ENCODE assay signal across 10 cellular contexts in the genomic region with DNA sequence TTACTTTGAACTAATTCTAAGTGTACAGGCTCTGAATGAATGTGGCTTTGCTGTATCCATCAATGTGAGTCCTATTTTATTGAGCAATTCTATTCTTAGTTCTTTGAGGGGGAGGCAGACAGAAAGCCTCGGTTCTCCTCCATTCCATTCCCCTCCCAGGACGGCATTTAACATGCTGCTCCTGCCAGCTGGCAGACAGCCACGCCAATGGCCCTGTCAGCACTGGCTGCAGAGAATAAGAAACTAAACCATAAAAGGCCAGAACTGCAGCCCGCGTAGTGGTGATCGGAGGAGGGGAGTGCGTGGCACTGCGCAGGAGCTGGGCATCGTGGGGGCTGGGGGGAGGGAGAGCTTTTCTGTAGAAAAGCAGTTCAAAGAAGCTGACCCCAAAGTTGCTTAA.
DNase-seq lines count a peak whose midpoint lies in the region.
"Had no signal": no experiment of that assay in that cellular context is flagged by ENCODE, and none has a peak within 500 bp of the region (broad histone marks: within the 10 kb centered on the region; RNA-seq: fewer than 3 reads in every experiment).

No MANE protein-coding gene starts in this region.

- H3K36me3 Mint-ChIP-seq in activated CD4-positive, alpha-beta T cell treated with anti-CD3 and anti-CD28 coated beads, Interleukin-2, amount 10 ng/mL, durations not matched to agents 24 days and 14 days (ENCODE audit: low read depth) = no peaks in the 10 kb centered on the region

- H3K27ac ChIP-seq in subcutaneous abdominal adipose tissue (ENCODE audit: low read depth, low read length) = peak overlapping the region; percentile 75

- peaks cover 9% of the 10 kb centered on the region for H3K9me3 Mint-ChIP-seq in activated CD4-positive, alpha-beta T cell treated with anti-CD3 and anti-CD28 coated beads, Interleukin-2, amount 10 ng/mL, durations not matched to agents 24 days and 14 days

- peak; percentile 69 for DNase-seq in MG63
- peak; percentile 10 for DNase-seq in cerebellar cortex (ENCODE audit: low spot score)
- peak; percentile 88 for DNase-seq in left kidney (ENCODE audit: low read depth, low spot score)
- DNase-seq in activated T-cell treated with anti-CD3 and anti-CD28 coated beads, Interleukin-2, amount 50 U/mL, for 1 hour = no peak
- DNase-seq in NOMO-1 (lab: John Stamatoyannopoulos, UW; ENCODE audit: unreplicated experiment in 2 of 2) = no peak
- DNase-seq in activated naive CD4-positive, alpha-beta T cell treated with Interleukin-2 at 50 U/mL for 16 hours = no peak
- DNase-seq in activated CD4-positive, alpha-beta T cell treated with anti-CD3 and anti-CD28 coated beads, Interleukin-2, amount 10 ng/mL, durations not matched to agents 24 days and 14 days = no peak
- DNase-seq: H9; naive thymus-derived CD4-positive, alpha-beta T cell had no signal

- H3K9me3 ChIP-seq in MG63 (no peaks in the 10 kb centered on the region; the same call in 1 of the 2 replicates), subcutaneous abdominal adipose tissue (ENCODE audit: control insufficient read depth in 5 of 5, low read length in 5 of 5) (peaks cover 0 to 3% (median 0%) of the 10 kb centered on the region in 5 donors)

- no peak overlapping the region for H3K4me3 Mint-ChIP-seq in activated CD4-positive, alpha-beta T cell treated with anti-CD3 and anti-CD28 coated beads, Interleukin-2, amount 10 ng/mL, durations not matched to agents 24 days and 14 days
- H3K4me3 Mint-ChIP-seq: H9; naive thymus-derived CD4-positive, alpha-beta T cell had no signal

- H3K27me3 ChIP-seq in MG63 = no peaks in the 10 kb centered on the region
- H3K27me3 ChIP-seq in subcutaneous abdominal adipose tissue (ENCODE audit: control insufficient read depth in 5 of 5, insufficient read depth in 4 of 5, low read length in 5 of 5) = no peaks in the 10 kb centered on the region

- intact Hi-C loops in activated CD4-positive, alpha-beta T cell treated with anti-CD3 and anti-CD28 coated beads, Interleukin-2, amount 10 ng/mL, durations not matched to agents 24 days and 14 days (cut with micrococcal nuclease) = no loop called here

- H3K9ac ChIP-seq in subcutaneous abdominal adipose tissue (ENCODE audit: low read length in 5 of 5) = no peak overlapping the region

- H3K36me3 ChIP-seq in MG63 (peaks cover 14% of the 10 kb centered on the region), subcutaneous abdominal adipose tissue (ENCODE audit: control insufficient read depth in 5 of 5, insufficient read depth in 5 of 5, low read length in 5 of 5) (peaks cover 6 to 37% (median 30%) of the 10 kb centered on the region in 5 donors)

- H3K27ac Mint-ChIP-seq in activated CD4-positive, alpha-beta T cell treated with anti-CD3 and anti-CD28 coated beads, Interleukin-2, amount 10 ng/mL, durations not matched to agents 24 days and 14 days = no peak overlapping the region
- H3K27ac Mint-ChIP-seq: H9; naive thymus-derived CD4-positive, alpha-beta T cell had no signal

- H3K4me1 ChIP-seq in subcutaneous abdominal adipose tissue (ENCODE audit: control insufficient read depth in 5 of 5, insufficient read depth in 5 of 5, low read length in 5 of 5) = peaks cover 41 to 74% (median 64%) of the 10 kb centered on the region in 5 donors

- H3K27me3 Mint-ChIP-seq in activated CD4-positive, alpha-beta T cell treated with anti-CD3 and anti-CD28 coated beads, Interleukin-2, amount 10 ng/mL, durations not matched to agents 24 days and 14 days = peaks cover 10% of the 10 kb centered on the region

- H3K4me3 ChIP-seq in MG63 (no peak overlapping the region), subcutaneous abdominal adipose tissue (ENCODE audit: low read depth in 1 of 5, low read length in 5 of 5) (no peak overlapping the region)

- no peaks in the 10 kb centered on the region for H3K4me1 Mint-ChIP-seq in activated CD4-positive, alpha-beta T cell treated with anti-CD3 and anti-CD28 coated beads, Interleukin-2, amount 10 ng/mL, durations not matched to agents 24 days and 14 days
- H3K4me1 Mint-ChIP-seq: H9; naive thymus-derived CD4-positive, alpha-beta T cell had no signal

Comparison
In these comparisons a context has a peak if more than half of its experiments do, and no peak if none do; other contexts are left out.
1. DNase-seq: peak in MG63 (single experiment), cerebellar cortex (single experiment) and left kidney (single experiment); none in activated T-cell treated with anti-CD3 and anti-CD28 coated beads, Interleukin-2, amount 50 U/mL, for 1 hour (single experiment), NOMO-1 (0 of 2), activated naive CD4-positive, alpha-beta T cell treated with Interleukin-2 at 50 U/mL for 16 hours (single experiment) and activated CD4-positive, alpha-beta T cell treated with anti-CD3 and anti-CD28 coated beads, Interleukin-2, amount 10 ng/mL, durations not matched to agents 24 days and 14 days (single experiment).